1 cellular context compared by ENCODE assay signal in the genomic region with DNA sequence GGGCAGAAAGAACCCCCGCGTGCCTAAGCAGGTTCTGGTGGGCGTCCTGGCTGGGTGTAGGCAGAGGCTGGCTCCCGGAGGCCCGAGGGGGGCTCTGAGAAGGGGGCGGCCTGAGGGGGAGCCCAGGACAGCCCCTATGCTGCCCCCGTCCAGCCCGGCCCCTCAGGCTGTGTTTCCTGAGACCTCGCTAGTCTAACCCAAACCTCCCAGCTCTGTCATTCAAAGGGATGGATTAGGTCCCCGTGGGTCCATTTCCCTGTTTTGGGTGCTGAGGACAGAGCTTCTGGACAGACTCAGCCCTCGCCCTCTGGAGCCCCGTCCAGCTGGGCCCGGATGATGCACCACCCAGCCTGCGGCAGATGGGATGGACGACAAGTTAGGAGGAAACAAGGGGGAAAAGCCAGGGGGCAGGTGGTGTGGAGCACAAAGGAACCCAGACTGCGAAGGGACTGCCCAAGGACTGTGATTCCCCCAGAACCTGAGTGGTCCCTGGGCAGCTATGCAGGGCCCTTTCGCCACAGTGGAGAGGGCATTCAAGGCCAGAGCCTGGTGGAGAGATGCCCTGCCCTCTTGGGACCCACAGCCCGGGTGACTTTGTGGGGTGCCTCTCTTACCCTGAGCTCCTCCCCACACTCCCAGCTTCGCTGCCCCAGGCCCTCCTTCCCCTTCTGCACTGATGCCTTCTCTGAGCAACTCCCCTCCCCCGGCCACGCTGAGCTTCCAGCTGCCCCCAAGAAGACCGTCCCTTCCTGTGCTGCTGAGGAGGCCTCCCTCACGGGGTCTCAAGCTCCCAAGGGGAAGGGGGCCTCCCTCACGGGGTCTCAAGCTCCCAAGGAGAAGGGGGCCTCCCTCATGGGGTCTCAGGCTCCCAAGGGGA.
TF ChIP-seq lines count a peak whose summit lies in the region.

No MANE protein-coding gene starts in this region.

TF ChIP-seq in A549, 52 proteins besides CTCF, POLR2A, EP300 and RAD21 (continued from another document):
- TF ChIP-seq MYC (IDR thresholded peaks at IDR 0.05; ENCODE audit: borderline replicate concordance, low read length) (no peak), HOXB13 (CRISPR knock-in tag; IDR thresholded peaks at IDR 0.05; ENCODE audit: low read depth) (no peak)
